ENCODE assay signal across 14 cellular contexts in genomic region chr17:55730808-55731207, GRCh38. TPM values are rescaled to one million over a fixed set of nuclear protein-coding genes. Genes with fewer than 3 reads are reported as not detected.
DNase-seq lines count a peak whose midpoint lies in the region; ATAC-seq and TF ChIP-seq lines count a peak whose summit lies in the region.
"Had no signal": no experiment of that assay in that cellular context is flagged by ENCODE, and none has a peak within 500 bp of the region (broad histone marks: within the 10 kb centered on the region; RNA-seq: fewer than 3 reads in every experiment).

No MANE protein-coding gene starts in this region.

- DNase-seq in LNCaP clone FGC (ENCODE audit: low read depth) (peak; percentile 57), epithelial cell of proximal tubule (ENCODE audit: low read depth) (no peak), mesenchymal stem cell (no peak), ureter (ENCODE audit: low spot score) (no peak)
- DNase-seq in stimulated activated naive CD8-positive, alpha-beta T cell treated with anti-CD3 and anti-CD28 coated beads, Interleukin-15, amount 100 ng/mL, for 72 hours, result no peak
- no peak for DNase-seq in activated CD8-positive, alpha-beta memory T cell treated with anti-CD3 and anti-CD28 coated beads, Interleukin-2, amount 50 U/mL, for 48 hours
- DNase-seq: activated CD4-positive, alpha-beta T cell treated with anti-CD3 and anti-CD28 coated beads for 1 hour; NCI-H1092; PC-3 had no signal

- H3K18ac ChIP-seq in mesenchymal stem cell (ENCODE audit: low read depth in 1 of 2, low read length in 2 of 2), result peak overlapping the region in 1 of 2 experiments; percentile 28

- H3K23ac ChIP-seq in mesenchymal stem cell (ENCODE audit: low read length in 2 of 2), result no peak overlapping the region

- H3K4me3 ChIP-seq in LNCaP clone FGC (ENCODE audit: low read depth, low read length) (no peak overlapping the region), epithelial cell of proximal tubule (ENCODE audit: low read depth, low read length) (peak overlapping the region; percentile 2), mesenchymal stem cell (ENCODE audit: insufficient read depth in 1 of 2, low read depth in 1 of 2, low read length in 2 of 2) (peak overlapping the region in 1 of 2 experiments; percentile 50), subcutaneous abdominal adipose tissue (ENCODE audit: low read depth in 1 of 5, low read length in 5 of 5) (peak overlapping the region; percentile 48 to 63 (median 59))

- H3K27ac ChIP-seq in mesenchymal stem cell (ENCODE audit: low read length, poor library complexity, severe bottlenecking), result no peak overlapping the region
- H3K27ac ChIP-seq in subcutaneous abdominal adipose tissue (ENCODE audit: low read depth, low read length), result peak overlapping the region; percentile 93

- no peak overlapping the region for H3K4ac ChIP-seq in mesenchymal stem cell (ENCODE audit: low read depth in 1 of 2, low read length in 2 of 2)

- peaks cover 2% of the 10 kb centered on the region for H3K4me1 ChIP-seq in mesenchymal stem cell (ENCODE audit: control insufficient read depth, insufficient read depth, low read depth, low read length)
- H3K4me1 ChIP-seq in subcutaneous abdominal adipose tissue (ENCODE audit: control insufficient read depth in 5 of 5, insufficient read depth in 5 of 5, low read length in 5 of 5), result peaks cover 2 to 72% (median 53%) of the 10 kb centered on the region in 5 donors

- no peak overlapping the region for H2BK120ac ChIP-seq in mesenchymal stem cell (ENCODE audit: low read depth, low read length)

- H3K9me3 Mint-ChIP-seq in stimulated activated naive CD8-positive, alpha-beta T cell treated with anti-CD3 and anti-CD28 coated beads, Interleukin-15, amount 100 ng/mL, for 72 hours, result no peaks in the 10 kb centered on the region

- H3K4me1 Mint-ChIP-seq in stimulated activated naive CD8-positive, alpha-beta T cell treated with anti-CD3 and anti-CD28 coated beads, Interleukin-15, amount 100 ng/mL, for 72 hours, result peaks cover 40% of the 10 kb centered on the region

- no peak overlapping the region for H3K4me2 ChIP-seq in mesenchymal stem cell (ENCODE audit: low read length, poor library complexity, severe bottlenecking)

- H2AK5ac ChIP-seq in mesenchymal stem cell (ENCODE audit: low read length, severe bottlenecking), result no peak overlapping the region

- no peak for ATAC-seq in stimulated activated naive CD8-positive, alpha-beta T cell treated with anti-CD3 and anti-CD28 coated beads, Interleukin-15, amount 100 ng/mL, for 72 hours
- ATAC-seq in GM21381 (IDR thresholded peaks at IDR 0.05; ENCODE audit: unreplicated experiment), result no peak
- ATAC-seq: PC-3 had no signal

- H3K9me3 ChIP-seq in mesenchymal stem cell (ENCODE audit: control insufficient read depth, low read length), result no peaks in the 10 kb centered on the region
- no peaks in the 10 kb centered on the region for H3K9me3 ChIP-seq in subcutaneous abdominal adipose tissue (ENCODE audit: control insufficient read depth in 5 of 5, low read length in 5 of 5)

- H3K79me1 ChIP-seq in mesenchymal stem cell (replicated peaks; ENCODE audit: low read length, poor library complexity, severe bottlenecking), result no peaks in the 10 kb centered on the region

- H2BK15ac ChIP-seq in mesenchymal stem cell (ENCODE audit: low read depth, poor library complexity, severe bottlenecking), result no peak overlapping the region

- no peak overlapping the region for H4K8ac ChIP-seq in mesenchymal stem cell (ENCODE audit: low read length)

- H3K4me3 Mint-ChIP-seq in stimulated activated naive CD8-positive, alpha-beta T cell treated with anti-CD3 and anti-CD28 coated beads, Interleukin-15, amount 100 ng/mL, for 72 hours, result no peak overlapping the region

- no peaks in the 10 kb centered on the region for H3K36me3 ChIP-seq in mesenchymal stem cell (ENCODE audit: control insufficient read depth in 1 of 2, insufficient read depth in 2 of 2, low read depth in 1 of 2, low read length in 2 of 2)
- H3K36me3 ChIP-seq in subcutaneous abdominal adipose tissue (ENCODE audit: control insufficient read depth in 5 of 5, insufficient read depth in 5 of 5, low read length in 5 of 5), result no peaks in the 10 kb centered on the region

- no peak overlapping the region for H2AFZ ChIP-seq in mesenchymal stem cell (ENCODE audit: low read depth, low read length)

- peaks cover 0 to 18% of the 10 kb centered on the region in 2 experiments for H3K27me3 ChIP-seq in mesenchymal stem cell (ENCODE audit: control insufficient read depth in 1 of 2, insufficient read depth in 1 of 2, low read length in 2 of 2)
- H3K27me3 ChIP-seq in subcutaneous abdominal adipose tissue (ENCODE audit: control insufficient read depth in 5 of 5, insufficient read depth in 4 of 5, low read length in 5 of 5), result no peaks in the 10 kb centered on the region

- peaks cover 37% of the 10 kb centered on the region for H3K27me3 Mint-ChIP-seq in stimulated activated naive CD8-positive, alpha-beta T cell treated with anti-CD3 and anti-CD28 coated beads, Interleukin-15, amount 100 ng/mL, for 72 hours

- 17% methylated on average over 1 of the region's 3 CpGs for WGBS in mesenchymal stem cell

- no peak overlapping the region for H2BK12ac ChIP-seq in mesenchymal stem cell (ENCODE audit: low read length in 2 of 2)

- peak overlapping the region; percentile 57 for H3K9ac ChIP-seq in mesenchymal stem cell (ENCODE audit: low read length)
- H3K9ac ChIP-seq in subcutaneous abdominal adipose tissue (ENCODE audit: low read length in 5 of 5), result peak overlapping the region in 3 of 5 donors; percentile 45 to 75 (median 63)

- H3K27ac Mint-ChIP-seq in stimulated activated naive CD8-positive, alpha-beta T cell treated with anti-CD3 and anti-CD28 coated beads, Interleukin-15, amount 100 ng/mL, for 72 hours, result no peak overlapping the region

- H3K14ac ChIP-seq in mesenchymal stem cell (ENCODE audit: low read length in 2 of 2), result no peak overlapping the region

- H2BK5ac ChIP-seq in mesenchymal stem cell (ENCODE audit: low read depth, low read length, poor library complexity, severe bottlenecking), result no peak overlapping the region

- no peak for TF ChIP-seq CTCF in LNCaP clone FGC (IDR thresholded peaks at IDR 0.05; ENCODE audit: control insufficient read depth, extremely low read depth, insufficient read depth)
- no peak for TF ChIP-seq CTCF in epithelial cell of proximal tubule (conservative IDR thresholded peaks at IDR 0.05; ENCODE audit: low read depth, low read length)

- H4K91ac ChIP-seq in mesenchymal stem cell (ENCODE audit: low read length), result no peak overlapping the region

RNA-seq across cellular contexts. Expression of gene TMEM100, which starts 8.1 kb away (rescaled TPM):
- total RNA-seq in epithelial cell of proximal tubule (not detected in 2 replicates), ureter (8.4 TPM)
- polyA plus RNA-seq in mesenchymal stem cell (2013, experiment 1 of 2), result 151 TPM
- polyA plus RNA-seq in mesenchymal stem cell (2013, experiment 2 of 2), result 182 TPM
- total RNA-seq: kidney epithelial cell; PC-3; T-helper 1 cell treated with Interleukin-12 subunit alpha and Interleukin-12 subunit beta and Interleukin-4 antibody, amounts not matched to agents 30 ng/mL and 1 ng/mL, for 36 hours had no signal
- polyA plus RNA-seq: neural cell had no signal

RNA-seq across cellular contexts. Expression of gene PCTP, which starts 20.0 kb away (rescaled TPM):
- 11.4 and 19.5 TPM in 2 replicates for total RNA-seq in epithelial cell of proximal tubule
- 37.2 TPM for polyA plus RNA-seq in mesenchymal stem cell (2013, experiment 1 of 2)
- 37.5 TPM for polyA plus RNA-seq in mesenchymal stem cell (2013, experiment 2 of 2)
- 33.9 TPM for total RNA-seq in ureter
